Comparison of ENCODE assay signal across 8 cellular contexts in the genomic region with DNA sequence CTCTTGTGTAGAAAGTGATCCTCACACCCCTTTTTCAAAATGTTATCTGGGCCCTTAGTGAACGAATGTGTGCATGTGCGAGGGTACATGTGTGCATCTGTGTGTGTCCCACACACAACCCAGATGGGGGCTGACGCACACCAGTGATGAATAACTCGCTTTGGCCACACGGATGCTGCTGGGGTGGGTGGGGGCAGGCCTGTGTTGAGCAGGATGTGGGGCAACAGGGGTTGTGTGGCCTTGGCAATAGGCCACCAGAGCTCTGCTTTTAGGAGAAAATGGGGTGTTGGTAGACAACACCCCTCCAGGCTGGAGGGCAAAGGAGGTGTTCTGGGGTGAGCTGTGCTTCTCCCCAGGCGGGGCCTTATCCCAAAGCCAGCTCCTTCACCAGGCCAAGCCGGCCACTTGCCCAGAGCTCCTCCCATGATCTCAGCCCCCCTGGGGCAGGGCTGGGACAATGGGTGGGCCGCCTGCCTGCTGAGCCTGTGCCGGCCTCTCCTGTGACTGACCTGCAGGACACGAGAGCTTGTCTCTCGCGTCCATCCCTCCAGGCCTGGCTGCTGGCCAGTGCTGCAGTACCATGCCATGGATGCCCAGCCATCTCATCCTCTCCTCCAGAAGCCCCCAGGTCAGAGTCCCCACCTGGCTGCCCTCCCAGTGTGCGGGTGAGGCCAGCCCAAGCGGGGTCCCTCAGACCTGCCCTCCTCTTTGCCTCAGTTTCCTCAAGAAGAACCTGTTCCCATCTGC. TPM values are rescaled to one million over a fixed set of nuclear protein-coding genes. Genes with fewer than 3 reads are reported as not detected.
A peak's percentile ranks its signal among the peaks of the same experiment; 100 is the strongest.
DNase-seq lines count a peak whose midpoint lies in the region; ATAC-seq and TF ChIP-seq lines count a peak whose summit lies in the region.

No MANE protein-coding gene starts in this region.

- in situ Hi-C loops in brain microvascular endothelial cell (cut with HindIII; ENCODE audit: low pct_ligation_motif_present, low sequenced_read_pairs), result no loop called here

- H3K27ac Mint-ChIP-seq in memory B cell (no peak overlapping the region), type B pancreatic cell (peak overlapping the region; percentile 59)

- H3K27me3 ChIP-seq in brain microvascular endothelial cell (replicated peaks), result no peaks in the 10 kb centered on the region

- ATAC-seq in memory B cell (ENCODE audit: low read depth) (no peak), HG02588 (IDR thresholded peaks at IDR 0.05; ENCODE audit: unreplicated experiment) (no peak)

- peak; percentile 26 to 51 for DNase-seq in activated CD8-positive, alpha-beta memory T cell treated with anti-CD3 and anti-CD28 coated beads for 4 hours (ENCODE audit: low read depth in 2 of 2)
- no peak for DNase-seq in activated CD8-positive, alpha-beta memory T cell treated with anti-CD3 and anti-CD28 coated beads for 24 hours
- DNase-seq in brain microvascular endothelial cell (peak; percentile 68), memory B cell (ENCODE audit: low spot score in 2 of 2) (no peak), type B pancreatic cell (ENCODE audit: extremely low spot score, unreplicated experiment) (no peak), cerebellar cortex (ENCODE audit: low spot score) (no peak), hepatic stellate cell (ENCODE audit: low spot score) (no peak)

- H3K27me3 Mint-ChIP-seq in memory B cell, result peaks cover 8% of the 10 kb centered on the region
- H3K27me3 Mint-ChIP-seq in type B pancreatic cell, result no peaks in the 10 kb centered on the region

- H3K27ac ChIP-seq in brain microvascular endothelial cell, result peak overlapping the region; percentile 73

- H3K4me1 Mint-ChIP-seq in memory B cell, result peaks cover 15% of the 10 kb centered on the region
- H3K4me1 Mint-ChIP-seq in type B pancreatic cell (ENCODE audit: unreplicated experiment), result peaks cover 29% of the 10 kb centered on the region

- H3K4me3 Mint-ChIP-seq in memory B cell (peak overlapping the region; percentile 27), type B pancreatic cell (peak overlapping the region; percentile 85)

- H3K36me3 ChIP-seq in brain microvascular endothelial cell (replicated peaks), result peaks cover 35% of the 10 kb centered on the region

- H3K9me3 Mint-ChIP-seq in memory B cell (no peaks in the 10 kb centered on the region), type B pancreatic cell (no peaks in the 10 kb centered on the region)

- TF ChIP-seq CTCF in brain microvascular endothelial cell (IDR thresholded peaks at IDR 0.05; ENCODE audit: low read depth, low read length, missing control alignments), result no peak
- no peak for TF ChIP-seq CTCF in type B pancreatic cell (conservative IDR thresholded peaks at IDR 0.05)

- H3K4me3 ChIP-seq in brain microvascular endothelial cell (ENCODE audit: low read depth, low read length), result peak overlapping the region; percentile 90

- H3K36me3 Mint-ChIP-seq in memory B cell (no peaks in the 10 kb centered on the region), type B pancreatic cell (peaks cover 15% of the 10 kb centered on the region)

RNA-seq across cellular contexts. Expression of a gene that starts 1.7 kb away (rescaled TPM):
- total RNA-seq in type B pancreatic cell (ENCODE audit: low replicate concordance), result 200 and 269 TPM in 2 replicates

RNA-seq across cellular contexts. Expression of a gene that starts 25.2 kb away (rescaled TPM):
- 5.9 and 8.8 TPM in 2 replicates for total RNA-seq in type B pancreatic cell (ENCODE audit: low replicate concordance)

RNA-seq across cellular contexts. Expression of a gene that starts 25.6 kb away (rescaled TPM):
- total RNA-seq in type B pancreatic cell (ENCODE audit: low replicate concordance), result 66.5 and 187 TPM in 2 replicates

RNA-seq across cellular contexts. Expression of a gene that starts 37.8 kb away (rescaled TPM):
- 6.2 and 6.9 TPM in 2 replicates for total RNA-seq in type B pancreatic cell (ENCODE audit: low replicate concordance)

RNA-seq across cellular contexts. Expression of a gene that starts 45.0 kb away (rescaled TPM):
- 99.7 and 104 TPM in 2 replicates for total RNA-seq in type B pancreatic cell (ENCODE audit: low replicate concordance)

Comparison
In these comparisons a context has a peak if more than half of its experiments do, and no peak if none do; other contexts are left out.
1. DNase-seq: peak in activated CD8-positive, alpha-beta memory T cell treated with anti-CD3 and anti-CD28 coated beads for 4 hours (2 of 2) and brain microvascular endothelial cell (single experiment); none in activated CD8-positive, alpha-beta memory T cell treated with anti-CD3 and anti-CD28 coated beads for 24 hours (single experiment), memory B cell (0 of 2), type B pancreatic cell (single experiment), cerebellar cortex (single experiment) and hepatic stellate cell (single experiment).